ENCODE assay signal across 1 cellular context in genomic region chr20:47541355-47541922, GRCh38.
TF ChIP-seq lines count a peak whose summit lies in the region.

No MANE protein-coding gene starts in this region.

TF ChIP-seq in GM23338, 12 proteins besides CTCF, POLR2A, EP300 and RAD21:
- TF ChIP-seq REST (IDR thresholded peaks at IDR 0.05; ENCODE audit: unreplicated experiment): no peak
- no peak for TF ChIP-seq ZNF331 (CRISPR knock-in tag; IDR thresholded peaks at IDR 0.05; ENCODE audit: low read depth)
- no peak for TF ChIP-seq JUNB (IDR thresholded peaks at IDR 0.05; ENCODE audit: unreplicated experiment)
- no peak for TF ChIP-seq EZH2 (IDR thresholded peaks at IDR 0.05; ENCODE audit: low read depth, unreplicated experiment)
- no peak for TF ChIP-seq STAT1 (IDR thresholded peaks at IDR 0.05; ENCODE audit: unreplicated experiment)
- no peak for TF ChIP-seq ETS1 (IDR thresholded peaks at IDR 0.05)
- TF ChIP-seq EZH2phosphoT487 (IDR thresholded peaks at IDR 0.05; ENCODE audit: unreplicated experiment): no peak
- no peak for TF ChIP-seq ZNF462 (CRISPR knock-in tag; IDR thresholded peaks at IDR 0.05)
- TF ChIP-seq POLR2AphosphoS5 (IDR thresholded peaks at IDR 0.05; ENCODE audit: low read depth): no peak
- no peak for TF ChIP-seq ZNF114 (CRISPR knock-in tag; IDR thresholded peaks at IDR 0.05)
- TF ChIP-seq NANOG (IDR thresholded peaks at IDR 0.05; ENCODE audit: borderline replicate concordance): no peak
- TF ChIP-seq CREB1 (CRISPR knock-in tag; IDR thresholded peaks at IDR 0.05; ENCODE audit: low read depth): no peak
